In the genomic region with DNA sequence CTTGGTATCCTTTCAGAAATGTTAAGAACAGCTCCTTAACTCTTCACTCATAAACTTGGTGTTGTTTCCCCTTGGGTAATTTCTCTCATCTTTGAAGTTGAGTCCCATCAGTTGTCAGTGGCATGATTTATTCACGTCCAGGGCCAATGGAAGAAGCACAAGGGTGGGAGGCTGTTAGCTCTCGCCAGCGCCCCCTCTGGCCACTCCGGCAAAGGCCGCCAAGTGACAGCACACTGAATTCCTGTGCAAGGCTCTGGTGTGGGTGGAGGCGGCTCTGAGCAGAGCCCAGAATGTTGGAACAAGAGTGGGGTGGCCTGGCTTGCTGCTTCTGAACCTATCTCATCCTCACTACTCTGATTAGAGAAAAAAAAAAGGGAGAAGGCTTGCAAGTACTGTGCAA, we compare ENCODE assay signal across 10 cellular contexts. TPM values are rescaled to one million over a fixed set of nuclear protein-coding genes. Genes with fewer than 3 reads are reported as not detected.
A peak's percentile ranks its signal among the peaks of the same experiment; 100 is the strongest.
DNase-seq lines count a peak whose midpoint lies in the region; ATAC-seq, FAIRE-seq and TF ChIP-seq lines count a peak whose summit lies in the region.
"Had no signal": no experiment of that assay in that cellular context is flagged by ENCODE, and none has a peak within 500 bp of the region (broad histone marks: within the 10 kb centered on the region; RNA-seq: fewer than 3 reads in every experiment).

No MANE protein-coding gene starts in this region.

- H4K20me1 ChIP-seq in GM12878 (ENCODE audit: control insufficient read depth, insufficient read depth) = no peaks in the 10 kb centered on the region

- WGBS in GM12878 (ENCODE audit: insufficient coverage, insufficient replicate concordance, low lambda C conversion rate, missing lambda C conversion rate) = 11% methylated on average over 6 of the region's 6 CpGs

- no peaks in the 10 kb centered on the region; a peak in 1 of 4 replicates for H3K27me3 ChIP-seq in GM12878 (replicated peaks in 1 of 2; ENCODE audit: control insufficient read depth in 2 of 2, insufficient read depth in 2 of 2, low read length in 1 of 2)
- H3K27me3 ChIP-seq: pancreas, vagina had no signal

- no peaks in the 10 kb centered on the region for H3K4me1 ChIP-seq in GM12878 (ENCODE audit: control insufficient read depth, insufficient read depth, low read length)
- H3K4me1 ChIP-seq: pancreas had no signal

- DNase-seq in HEK293T (ENCODE audit: extremely low spot score) (peak; percentile 77), GM12878 (ENCODE audit: low read depth, low spot score) (no peak), lung microvascular endothelial cell (ENCODE audit: low read depth in 2 of 2) (peak; percentile 50 to 58), SIG-M5 treated with dmso at 0.1 percent for 504 hours (lab: John Stamatoyannopoulos, UW; ENCODE audit: unreplicated experiment) (no peak), HPDE6-E6E7 (ENCODE audit: extremely low spot score) (no peak), amygdala (lab: John Stamatoyannopoulos, UW) (no peak)
- DNase-seq: pancreas had no signal

- H3K9ac ChIP-seq in GM12878 (ENCODE audit: control insufficient read depth, insufficient read depth, low read length) = no peak overlapping the region

- FAIRE-seq in GM12878 (lab: Jason Lieb, UNC) = no peak
- FAIRE-seq: pancreas had no signal

- H3K4me2 ChIP-seq in GM12878 (ENCODE audit: control insufficient read depth, insufficient read depth) = no peak overlapping the region

- SMC1A ChIA-PET in GM12878 (lab: Charles Lee; ENCODE audit: uncharacterized antibody, unreplicated experiment) = interaction anchor here (1.1 kb wide), 1 partner anchor 8 kb away, joined by 3 read pairs; no protein-coding TSS in a partner anchor

- H3K9me3 ChIP-seq in GM12878 (replicated peaks; ENCODE audit: control insufficient read depth, insufficient read depth, low read length) = no peaks in the 10 kb centered on the region; the same call in 2 of the 3 replicates
- H3K9me3 ChIP-seq: pancreas, vagina had no signal

- H3K27ac ChIP-seq in C4-2B (no peak overlapping the region), GM12878 (ENCODE audit: control insufficient read depth, insufficient read depth) (no peak overlapping the region)
- H3K27ac ChIP-seq: pancreas, vagina had no signal

- H2AFZ ChIP-seq in GM12878 (ENCODE audit: control insufficient read depth, low read depth, low read length) = no peak overlapping the region

- CTCF ChIA-PET in HEK293T (lab: Yijun Ruan, JAX) = interaction anchor here (0.8 to 1.9 kb wide), 5 partner anchors 14 to 39 kb away, joined by 3 to 7 read pairs (median 4); no protein-coding TSS in a partner anchor
- CTCF ChIA-PET in GM12878 (lab: Yijun Ruan, JAX) = interaction anchor here (1.2 to 2.0 kb wide), 4 partner anchors 11 to 152 kb away, joined by 3 to 9 read pairs (median 6); no protein-coding TSS in a partner anchor

- H3K36me3 ChIP-seq in GM12878 (ENCODE audit: control insufficient read depth in 2 of 2, insufficient read depth in 2 of 2, low read length in 1 of 2) = no peaks in the 10 kb centered on the region
- H3K36me3 ChIP-seq: pancreas, vagina had no signal

- H3K4me3 ChIP-seq in GM12878 = no peak overlapping the region
- H3K4me3 ChIP-seq: pancreas, vagina had no signal

- POLR2A ChIA-PET in HEK293T (lab: Yijun Ruan, JAX) (no interaction called here), GM12878 (lab: Charles Lee) (interaction anchor here (0.6 kb wide), 1 partner anchor 804 kb away, joined by 3 read pairs; no protein-coding TSS in a partner anchor)

- H3K79me2 ChIP-seq in GM12878 (ENCODE audit: control insufficient read depth, insufficient read depth, low read length) = no peaks in the 10 kb centered on the region

- intact Hi-C loops in GM12878 (cut with micrococcal nuclease; ENCODE audit: unreplicated experiment) = loop anchor here (5.0 kb wide), 1 partner anchor 89 kb away; no protein-coding TSS in a partner anchor

- in situ Hi-C loops in GM12878 (cut with MboI) = no loop called here

- RAD21 ChIA-PET in GM12878 (lab: Charles Lee; ENCODE audit: unreplicated experiment) = no interaction called here

- ATAC-seq in GM12878 (peak; percentile 37; the same call in 1 of the 3 replicates), GM21390 (IDR thresholded peaks at IDR 0.05; ENCODE audit: unreplicated experiment) (no peak)

- no peak for TF ChIP-seq RAD21 in GM12878 (IDR thresholded peaks at IDR 0.05; ENCODE audit: insufficient read depth, low read depth, low read length)

- peak; percentile 75 for TF ChIP-seq CTCF in C4-2B (conservative IDR thresholded peaks at IDR 0.05)
- TF ChIP-seq CTCF in GM12878 (IDR thresholded peaks at IDR 0.05 in 2 of 3, conservative IDR thresholded peaks at IDR 0.05 in 1 of 3; ENCODE audit: control insufficient read depth in 2 of 3, extremely low read depth in 1 of 3, insufficient read depth in 1 of 3, low read depth in 3 of 3, low read length in 3 of 3) = peak; percentile 7 to 44 (median 32); a peak in 3 of 6 replicates

- no peak for TF ChIP-seq EP300 in GM12878 (IDR thresholded peaks at IDR 0.05; ENCODE audit: borderline replicate concordance in 1 of 2, control insufficient read depth in 1 of 2, low read depth in 2 of 2, low read length in 2 of 2)

- TF ChIP-seq POLR2A in GM12878 (IDR thresholded peaks at IDR 0.05; ENCODE audit: low read depth, low read length) = no peak

- no TSS peak for BruUV-seq in GM12878 (replicated peaks; lab: Mats Ljungman, UMichigan)

TF ChIP-seq in HEK293T, 16 proteins besides CTCF, POLR2A, EP300 and RAD21:
- TF ChIP-seq, protein P1, sequence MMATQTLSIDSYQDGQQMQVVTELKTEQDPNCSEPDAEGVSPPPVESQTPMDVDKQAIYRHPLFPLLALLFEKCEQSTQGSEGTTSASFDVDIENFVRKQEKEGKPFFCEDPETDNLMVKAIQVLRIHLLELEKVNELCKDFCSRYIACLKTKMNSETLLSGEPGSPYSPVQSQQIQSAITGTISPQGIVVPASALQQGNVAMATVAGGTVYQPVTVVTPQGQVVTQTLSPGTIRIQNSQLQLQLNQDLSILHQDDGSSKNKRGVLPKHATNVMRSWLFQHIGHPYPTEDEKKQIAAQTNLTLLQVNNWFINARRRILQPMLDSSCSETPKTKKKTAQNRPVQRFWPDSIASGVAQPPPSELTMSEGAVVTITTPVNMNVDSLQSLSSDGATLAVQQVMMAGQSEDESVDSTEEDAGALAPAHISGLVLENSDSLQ (IDR thresholded peaks at IDR 0.05) = peak; percentile 97
- TF ChIP-seq ARNT (IDR thresholded peaks at IDR 0.05) = no peak

TF ChIP-seq in GM12878, 131 proteins besides CTCF, POLR2A, EP300 and RAD21 (continues in another document):
- TF ChIP-seq HDAC6 (IDR thresholded peaks at IDR 0.05; ENCODE audit: unreplicated experiment) (no peak), RELA (IDR thresholded peaks at IDR 0.05; ENCODE audit: borderline replicate concordance, partially characterized antibody) (no peak), NR2C2 (IDR thresholded peaks at IDR 0.05; ENCODE audit: borderline replicate concordance, control insufficient read depth, insufficient read length, low read depth) (no peak)
- TF ChIP-seq, protein P1 (IDR thresholded peaks at IDR 0.05) = peak; percentile 35; the same call in 1 of the 2 replicates

RNA-seq across cellular contexts. Expression of a gene that starts 13.1 kb away (rescaled TPM):
- not detected in 2 replicates for total RNA-seq in GM12878 (2013; cell fraction: nucleolus; rRNA removed)
- total RNA-seq in GM12878 (2014; rRNA removed) (not detected in 2 replicates), GM12878 (2014; rRNA removed; fragmentation: Illumina TruSeq; extraction: Trizol) (not detected in 2 replicates), GM12878 (2021) (not detected in 2 replicates), lung microvascular endothelial cell (27.2 and 170 TPM in 2 replicates)
- not detected for polyA plus RNA-seq in GM12878 (2011; ENCODE audit: low read depth)
- polyA plus RNA-seq in GM12878 (2011; rRNA removed) (0.03 TPM in 1 of 2 replicates, not detected in the other), GM12878 (2014; fragmentation: Illumina TruSeq; extraction: Trizol) (not detected in 2 replicates), GM12878 (2014; fragmentation: Nextera tagmentation; extraction: Ambion mirVana) (not detected), GM12878 (2014; rRNA removed) (not detected in 2 replicates), GM12878 (2016; fragmentation: Nextera tagmentation; extraction: Ambion mirVana) (not detected)
- not detected in 2 replicates for polyA plus RNA-seq in GM12878 (2011; cell fraction: cytosol; rRNA removed)
- polyA plus RNA-seq in GM12878 (2011; cell fraction: nucleus; rRNA removed) = not detected in 2 replicates
- not detected in 2 replicates for polyA plus RNA-seq in GM12878 (2012)
- not detected in 2 replicates for polyA minus RNA-seq in GM12878 (2011; rRNA and poly(A)+ RNA removed)
- polyA minus RNA-seq in GM12878 (2011; cell fraction: cytosol; rRNA and poly(A)+ RNA removed) = not detected in 2 replicates
- not detected in 2 replicates for polyA minus RNA-seq in GM12878 (2011; cell fraction: nucleus; rRNA and poly(A)+ RNA removed)

RNA-seq across cellular contexts. Expression of a gene that starts 39.5 kb away (rescaled TPM):
- total RNA-seq in GM12878 (2013; cell fraction: nucleolus; rRNA removed) = not detected in 2 replicates
- total RNA-seq in GM12878 (2014; rRNA removed) (not detected in 2 replicates), GM12878 (2014; rRNA removed; fragmentation: Illumina TruSeq; extraction: Trizol) (not detected in 2 replicates), GM12878 (2021) (not detected in 2 replicates), lung microvascular endothelial cell (not detected in 2 replicates)
- polyA plus RNA-seq in GM12878 (2011; ENCODE audit: low read depth) = not detected
- polyA plus RNA-seq in GM12878 (2011; rRNA removed) (not detected in 2 replicates), GM12878 (2014; fragmentation: Illumina TruSeq; extraction: Trizol) (not detected in 2 replicates), GM12878 (2014; fragmentation: Nextera tagmentation; extraction: Ambion mirVana) (not detected), GM12878 (2014; rRNA removed) (not detected in 2 replicates), GM12878 (2016; fragmentation: Nextera tagmentation; extraction: Ambion mirVana) (not detected)
- not detected in 2 replicates for polyA plus RNA-seq in GM12878 (2011; cell fraction: cytosol; rRNA removed)
- not detected in 2 replicates for polyA plus RNA-seq in GM12878 (2011; cell fraction: nucleus; rRNA removed)
- polyA plus RNA-seq in GM12878 (2012) = not detected in 2 replicates
- not detected in 2 replicates for polyA minus RNA-seq in GM12878 (2011; rRNA and poly(A)+ RNA removed)
- not detected in 2 replicates for polyA minus RNA-seq in GM12878 (2011; cell fraction: cytosol; rRNA and poly(A)+ RNA removed)
- not detected in 2 replicates for polyA minus RNA-seq in GM12878 (2011; cell fraction: nucleus; rRNA and poly(A)+ RNA removed)
- total RNA-seq: vagina had no signal

Comparison
In these comparisons a context has a peak if more than half of its experiments do, and no peak if none do; other contexts are left out.
1. DNase-seq: peak in HEK293T (single experiment) and lung microvascular endothelial cell (2 of 2); none in GM12878 (single experiment), SIG-M5 treated with dmso at 0.1 percent for 504 hours (single experiment), HPDE6-E6E7 (single experiment) and amygdala (0 of 56).
2. RNA of a gene that starts 13.1 kb away (total RNA-seq): 27.2 to 170 TPM in lung microvascular endothelial cell; not detected in GM12878; every median in the first group is over 10 times any median in the second.